Comparison of ENCODE assay signal across 10 cellular contexts in the genomic region with DNA sequence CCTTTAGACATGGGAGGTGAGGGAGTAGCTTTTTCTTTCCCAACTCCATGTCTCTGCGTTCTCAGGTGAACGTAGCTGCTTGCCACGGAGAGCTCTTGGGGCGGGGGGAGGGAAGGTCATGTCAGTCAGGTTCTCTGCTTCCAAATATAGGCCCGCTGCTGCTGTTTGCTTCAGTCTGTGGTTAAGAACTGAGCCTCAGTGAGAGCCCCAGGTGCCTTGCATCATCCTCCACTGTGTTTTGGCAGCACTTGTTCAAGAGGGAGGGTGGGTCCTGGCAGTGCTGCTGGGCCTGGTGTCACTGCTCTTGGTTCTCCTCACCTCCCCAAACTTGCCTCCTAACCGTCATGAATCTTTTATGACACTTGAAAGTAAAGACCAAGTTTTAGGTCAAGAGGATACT. TPM values are rescaled to one million over a fixed set of nuclear protein-coding genes. Genes with fewer than 3 reads are reported as not detected.
DNase-seq lines count a peak whose midpoint lies in the region; ATAC-seq and TF ChIP-seq lines count a peak whose summit lies in the region.
"Had no signal": no experiment of that assay in that cellular context is flagged by ENCODE, and none has a peak within 500 bp of the region (broad histone marks: within the 10 kb centered on the region; RNA-seq: fewer than 3 reads in every experiment).

No MANE protein-coding gene starts in this region.

- peaks cover 9% of the 10 kb centered on the region for H3K36me3 Mint-ChIP-seq in CD8-positive, alpha-beta T cell
- peaks cover 20% of the 10 kb centered on the region for H3K36me3 Mint-ChIP-seq in activated naive CD4-positive, alpha-beta T cell treated with anti-CD3 and anti-CD28 coated beads for 36 hours (ENCODE audit: low read depth)

- peak overlapping the region; percentile 71 for H3K4me3 Mint-ChIP-seq in CD8-positive, alpha-beta T cell
- H3K4me3 Mint-ChIP-seq in activated naive CD4-positive, alpha-beta T cell treated with anti-CD3 and anti-CD28 coated beads for 36 hours = peak overlapping the region; percentile 72

- H3K4me1 Mint-ChIP-seq in CD8-positive, alpha-beta T cell (ENCODE audit: low read depth) = peaks cover 57% of the 10 kb centered on the region
- peaks cover 69% of the 10 kb centered on the region for H3K4me1 Mint-ChIP-seq in activated naive CD4-positive, alpha-beta T cell treated with anti-CD3 and anti-CD28 coated beads for 36 hours (ENCODE audit: low read depth)

- no peaks in the 10 kb centered on the region for H3K27me3 Mint-ChIP-seq in CD8-positive, alpha-beta T cell (ENCODE audit: low read depth)
- no peaks in the 10 kb centered on the region for H3K27me3 Mint-ChIP-seq in activated naive CD4-positive, alpha-beta T cell treated with anti-CD3 and anti-CD28 coated beads for 36 hours (ENCODE audit: low read depth)

- CTCF ChIA-PET in CD8-positive, alpha-beta T cell (lab: Charles Lee) = interaction anchor here (0.7 to 2.2 kb wide), 11 partner anchors 8 to 1671 kb away, joined by 3 to 11 read pairs (median 4); no protein-coding TSS in a partner anchor
- CTCF ChIA-PET in activated naive CD4-positive, alpha-beta T cell treated with anti-CD3 and anti-CD28 coated beads for 36 hours (lab: Charles Lee) = interaction anchor here (0.6 to 1.6 kb wide), 10 partner anchors 10 to 280 kb away, joined by 3 to 6 read pairs (median 4); no protein-coding TSS in a partner anchor
- CTCF ChIA-PET in A673 (lab: Charles Lee) = no interaction called here

- intact Hi-C loops in CD8-positive, alpha-beta T cell (cut with DNase I, micrococcal nuclease) = loop anchor here in 1 of 2 experiments (1.0 to 10.0 kb wide), 4 partner anchors 15 to 321 kb away; no protein-coding TSS in a partner anchor
- intact Hi-C loops in activated naive CD4-positive, alpha-beta T cell treated with anti-CD3 and anti-CD28 coated beads for 36 hours (cut with micrococcal nuclease) = loop anchor here (1.0 kb wide), 1 partner anchor 9 kb away; no protein-coding TSS in a partner anchor
- intact Hi-C loops in A673 (cut with micrococcal nuclease; ENCODE audit: unreplicated experiment) = no loop called here
- intact Hi-C loops in posterior cingulate gyrus (cut with DNase I) = no loop called here

- H3K9me3 ChIP-seq in CD8-positive, alpha-beta T cell (ENCODE audit: low read length) = no peaks in the 10 kb centered on the region
- H3K9me3 ChIP-seq in A673 (ENCODE audit: low read depth, low read length, poor library complexity, severe bottlenecking) = no peaks in the 10 kb centered on the region

- H3K27me3 ChIP-seq in CD8-positive, alpha-beta T cell (ENCODE audit: insufficient read depth, low read length) = no peaks in the 10 kb centered on the region
- H3K27me3 ChIP-seq in A673 (replicated peaks; ENCODE audit: insufficient read depth, low read depth, low read length, poor library complexity) = no peaks in the 10 kb centered on the region

- DNase-seq in CD8-positive, alpha-beta T cell = peak; percentile 37 to 89 (median 67)
- peak; percentile 95 for DNase-seq in NAMALWA (ENCODE audit: low spot score)
- DNase-seq in activated naive CD4-positive, alpha-beta T cell treated with anti-CD3 and anti-CD28 coated beads for 36 hours = peak; percentile 91
- DNase-seq in UCSD-AML1 (lab: John Stamatoyannopoulos, UW; ENCODE audit: unreplicated experiment) = no peak
- DNase-seq in A673 (ENCODE audit: low spot score) = no peak
- DNase-seq in posterior cingulate gyrus = no peak
- DNase-seq in inferior parietal cortex (ENCODE audit: extremely low spot score) = no peak

- H3K36me3 ChIP-seq in CD8-positive, alpha-beta T cell (ENCODE audit: insufficient read depth, low read length) = no peaks in the 10 kb centered on the region
- peaks cover 8% of the 10 kb centered on the region for H3K36me3 ChIP-seq in A673 (ENCODE audit: insufficient read depth, low read length, poor library complexity, severe bottlenecking)

- ATAC-seq in CD8-positive, alpha-beta T cell = peak; percentile 96
- ATAC-seq in GM21619 (IDR thresholded peaks at IDR 0.05; ENCODE audit: unreplicated experiment) = peak; percentile 95

- H3K9me3 Mint-ChIP-seq in CD8-positive, alpha-beta T cell = no peaks in the 10 kb centered on the region
- H3K9me3 Mint-ChIP-seq in activated naive CD4-positive, alpha-beta T cell treated with anti-CD3 and anti-CD28 coated beads for 36 hours = peaks cover 1% of the 10 kb centered on the region

- H3K27ac ChIP-seq in CD8-positive, alpha-beta T cell (ENCODE audit: low read depth, low read length) = peak overlapping the region; percentile 49
- no peak overlapping the region for H3K27ac ChIP-seq in A673 (ENCODE audit: low read depth, low read length, poor library complexity, severe bottlenecking)
- H3K27ac ChIP-seq: VCaP had no signal

- TF ChIP-seq CTCF in CD8-positive, alpha-beta T cell (IDR thresholded peaks at IDR 0.05) = no peak
- no peak for TF ChIP-seq CTCF in A673 (conservative IDR thresholded peaks at IDR 0.05; ENCODE audit: low read depth, low read length)

- peak overlapping the region; percentile 29 for H3K4me3 ChIP-seq in CD8-positive, alpha-beta T cell (ENCODE audit: low read depth, low read length)
- H3K4me3 ChIP-seq in A673 (ENCODE audit: low read depth, low read length, poor library complexity, severe bottlenecking) = no peak overlapping the region
- H3K4me3 ChIP-seq: lung had no signal

- POLR2A ChIA-PET in CD8-positive, alpha-beta T cell (lab: Charles Lee) = interaction anchor here (0.6 to 2.3 kb wide), 14 partner anchors 8 to 608 kb away, joined by 3 to 11 read pairs (median 4); a partner anchor contains a TSS
- POLR2A ChIA-PET in A673 (lab: Charles Lee; ENCODE audit: low non-redundant PET) = interaction anchor here (0.6 kb wide), 1 partner anchor 24 kb away, joined by 4 read pairs; no protein-coding TSS in a partner anchor

- H3K27ac Mint-ChIP-seq in CD8-positive, alpha-beta T cell = peak overlapping the region; percentile 97
- peak overlapping the region; percentile 98 for H3K27ac Mint-ChIP-seq in activated naive CD4-positive, alpha-beta T cell treated with anti-CD3 and anti-CD28 coated beads for 36 hours

- H3K4me1 ChIP-seq in CD8-positive, alpha-beta T cell (ENCODE audit: insufficient read depth, low read length) = peaks cover 61% of the 10 kb centered on the region
- no peaks in the 10 kb centered on the region for H3K4me1 ChIP-seq in A673 (ENCODE audit: insufficient read depth, low read length, poor library complexity, severe bottlenecking)

- BruUV-seq in A673 (replicated peaks; lab: Mats Ljungman, UMichigan) = no TSS peak

RNA-seq across cellular contexts. Expression of a gene that starts 46.6 kb away (rescaled TPM):
- total RNA-seq in CD8-positive, alpha-beta T cell = 10 to 100 TPM in 1 of 2 experiments, 1 to 10 TPM in 1; 9.6 to 10.9 TPM
- 10 to 100 TPM; 56.1 to 57.6 TPM for total RNA-seq in activated naive CD4-positive, alpha-beta T cell treated with anti-CD3 and anti-CD28 coated beads for 36 hours
- 69.5 and 70.6 TPM in 2 replicates for total RNA-seq in A673 (2021)

Comparison
In these comparisons a context has a peak if more than half of its experiments do, and no peak if none do; other contexts are left out.
1. DNase-seq: peak in CD8-positive, alpha-beta T cell (7 of 7), NAMALWA (single experiment) and activated naive CD4-positive, alpha-beta T cell treated with anti-CD3 and anti-CD28 coated beads for 36 hours (single experiment); none in UCSD-AML1 (single experiment), A673 (single experiment), posterior cingulate gyrus (0 of 10) and inferior parietal cortex (single experiment).